1 cellular context compared by ENCODE assay signal in the genomic region with DNA sequence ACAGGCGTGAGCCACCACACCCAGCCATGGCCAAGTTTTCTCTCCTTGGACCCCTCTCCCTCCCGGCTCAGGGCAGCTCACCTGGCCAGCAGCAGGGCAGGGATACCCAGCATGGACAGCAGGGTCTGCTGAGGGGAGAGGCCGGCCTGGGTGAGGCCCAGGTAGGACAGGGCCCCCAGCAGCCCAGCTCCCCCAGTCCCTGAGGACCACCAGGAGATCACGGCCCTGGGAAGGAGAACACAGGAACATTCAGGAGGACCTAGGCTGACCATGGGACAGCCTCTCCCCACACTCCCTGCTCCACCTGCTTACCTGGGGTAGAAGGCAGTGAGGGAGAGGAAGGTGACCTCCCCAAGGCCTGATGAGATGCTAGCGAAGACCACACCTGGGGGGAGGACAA.
TF ChIP-seq lines count a peak whose summit lies in the region.

No MANE protein-coding gene starts in this region.

TF ChIP-seq in IMR-90, 13 proteins besides CTCF, POLR2A, EP300 and RAD21:
- TF ChIP-seq CEBPB (IDR thresholded peaks at IDR 0.05; ENCODE audit: low read depth, low read length) = no peak
- TF ChIP-seq NFE2L2 (IDR thresholded peaks at IDR 0.05; ENCODE audit: low read depth, low read length) = no peak
- TF ChIP-seq MAZ (IDR thresholded peaks at IDR 0.05; ENCODE audit: borderline replicate concordance, low read depth, low read length) = no peak
- no peak for TF ChIP-seq RCOR1 (IDR thresholded peaks at IDR 0.05; ENCODE audit: insufficient replicate concordance, low read length)
- TF ChIP-seq, protein P1, sequence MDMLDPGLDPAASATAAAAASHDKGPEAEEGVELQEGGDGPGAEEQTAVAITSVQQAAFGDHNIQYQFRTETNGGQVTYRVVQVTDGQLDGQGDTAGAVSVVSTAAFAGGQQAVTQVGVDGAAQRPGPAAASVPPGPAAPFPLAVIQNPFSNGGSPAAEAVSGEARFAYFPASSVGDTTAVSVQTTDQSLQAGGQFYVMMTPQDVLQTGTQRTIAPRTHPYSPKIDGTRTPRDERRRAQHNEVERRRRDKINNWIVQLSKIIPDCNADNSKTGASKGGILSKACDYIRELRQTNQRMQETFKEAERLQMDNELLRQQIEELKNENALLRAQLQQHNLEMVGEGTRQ (IDR thresholded peaks at IDR 0.05; ENCODE audit: low read depth, low read length) = no peak
- no peak for TF ChIP-seq FOS (IDR thresholded peaks at IDR 0.05; ENCODE audit: low read depth, low read length)
- no peak for TF ChIP-seq BHLHE40 (IDR thresholded peaks at IDR 0.05; ENCODE audit: low read depth, low read length)
- no peak for TF ChIP-seq CHD1 (IDR thresholded peaks at IDR 0.05; ENCODE audit: low read depth, low read length)
- no peak for TF ChIP-seq MXI1 (IDR thresholded peaks at IDR 0.05; ENCODE audit: borderline replicate concordance, low read depth, low read length)
- TF ChIP-seq RFX5 (IDR thresholded peaks at IDR 0.05; ENCODE audit: low read depth, low read length) = no peak
